33 cellular contexts compared by ENCODE assay signal in the genomic region with DNA sequence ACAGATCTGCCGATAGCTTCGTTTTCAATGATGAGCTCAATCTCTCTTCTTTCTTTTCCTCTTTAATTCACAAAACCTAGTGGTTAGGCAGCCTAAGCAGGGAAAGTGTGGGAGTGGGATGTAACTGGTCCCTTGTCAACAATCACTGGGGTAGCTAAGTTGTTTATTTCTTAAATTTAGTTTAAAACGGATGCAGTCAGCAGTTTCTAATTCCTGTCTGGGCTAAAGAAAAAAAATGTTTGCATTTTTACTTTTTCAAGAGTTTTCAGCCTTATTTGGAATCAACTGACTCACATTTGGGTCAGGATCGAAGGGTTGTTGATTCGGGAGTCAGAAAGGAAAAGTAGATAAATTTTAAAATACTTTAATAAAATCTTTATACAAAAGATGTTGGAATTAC.
"Had no signal": no experiment of that assay in that cellular context is flagged by ENCODE, and none has a peak within 500 bp of the region (broad histone marks: within the 10 kb centered on the region; RNA-seq: fewer than 3 reads in every experiment).

No MANE protein-coding gene starts in this region.

- H3K27ac ChIP-seq: body of pancreas, Peyer's patch, RWPE1, VCaP had no signal

- H3K36me3 Mint-ChIP-seq: activated naive CD4-positive, alpha-beta T cell treated with anti-CD3 and anti-CD28 coated beads, Interleukin-2, amount 50 U/mL, for 24 hours; activated naive CD8-positive, alpha-beta T cell treated with anti-CD3 and anti-CD28 coated beads, Interleukin-2, amount 10 ng/mL, durations not matched to agents 7 days and 5 days; T-cell had no signal

- H3K9me3 Mint-ChIP-seq: activated naive CD4-positive, alpha-beta T cell treated with anti-CD3 and anti-CD28 coated beads, Interleukin-2, amount 50 U/mL, for 24 hours; activated naive CD8-positive, alpha-beta T cell treated with anti-CD3 and anti-CD28 coated beads, Interleukin-2, amount 10 ng/mL, durations not matched to agents 7 days and 5 days; activated T-helper 2 cell treated with anti-CD3 and anti-CD28 coated beads, Interferon-gamma antibody, Interleukin-2, Interleukin-4, amounts not matched to agents 10 μg/mL and 5 μg/mL and 100 μg/mL, durations not matched to agents 14 hours and 24 hours and 36 hours; T-cell had no signal

- H3K36me3 ChIP-seq: breast epithelium, MG63, Peyer's patch had no signal

- H3K9me3 ChIP-seq: body of pancreas, breast epithelium, MG63, Peyer's patch had no signal

- H3K4me1 ChIP-seq: body of pancreas, breast epithelium, Peyer's patch had no signal

- ATAC-seq: activated CD8-positive, alpha-beta T cell treated with anti-CD3 and anti-CD28 coated beads for 36 hours; body of pancreas; PC-3; Right ventricle myocardium inferior; SK-N-SH treated with all-trans-retinoic acid at 6 μM for 48 hours; T-cell had no signal

- H3K4me1 Mint-ChIP-seq: activated naive CD4-positive, alpha-beta T cell treated with anti-CD3 and anti-CD28 coated beads, Interleukin-2, amount 50 U/mL, for 24 hours; activated naive CD8-positive, alpha-beta T cell treated with anti-CD3 and anti-CD28 coated beads, Interleukin-2, amount 10 ng/mL, durations not matched to agents 7 days and 5 days; T-cell had no signal

- H3K27ac Mint-ChIP-seq: activated CD8-positive, alpha-beta T cell treated with anti-CD3 and anti-CD28 coated beads for 36 hours; activated naive CD4-positive, alpha-beta T cell treated with anti-CD3 and anti-CD28 coated beads, Interleukin-2, amount 50 U/mL, for 24 hours; activated naive CD8-positive, alpha-beta T cell treated with anti-CD3 and anti-CD28 coated beads, Interleukin-2, amount 10 ng/mL, durations not matched to agents 7 days and 5 days; activated T-helper 2 cell treated with anti-CD3 and anti-CD28 coated beads, Interferon-gamma antibody, Interleukin-2, Interleukin-4, amounts not matched to agents 10 μg/mL and 5 μg/mL and 100 μg/mL, durations not matched to agents 14 hours and 24 hours and 36 hours; T-cell had no signal

- H3K27me3 ChIP-seq: body of pancreas, breast epithelium, MG63, Peyer's patch had no signal

- DNase-seq: activated CD4-positive, alpha-beta T cell treated with anti-CD3 and anti-CD28 coated beads for 1 hour; activated CD4-positive, alpha-beta T cell treated with anti-CD3 and anti-CD28 coated beads for 48 hours; activated CD4-positive, CD25-positive, alpha-beta regulatory T cell; activated CD8-positive, alpha-beta T cell treated with anti-CD3 and anti-CD28 coated beads for 36 hours; activated gamma-delta T cell; activated naive CD4-positive, alpha-beta T cell treated with Interleukin-2 at 50 U/mL for 16 hours; activated naive CD8-positive, alpha-beta T cell treated with anti-CD3 and anti-CD28 coated beads, Interleukin-2, amount 10 ng/mL, durations not matched to agents 7 days and 5 days; activated T-cell treated with anti-CD3 and anti-CD28 coated beads, Interleukin-2, amount 50 U/mL, for 1 hour; body of pancreas; cerebellar nuclear complex; Kasumi-1; MG63; MV-4-11; NCI-H1092; NCI-H1436 treated with DMSO at 0.1 percent for 48 hours; NCI-H1694 treated with DMSO at 0.1 percent for 48 hours; NCI-H2029; NCI-H345; NCI-H524 treated with DMSO at 0.1 percent for 48 hours; NK-92 treated with Interleukin-12 subunit alpha and Interleukin-12 subunit beta, amount 100 ng/mL, for 24 hours; PC-3; Peyer's patch; SIG-M5; T-cell; T-helper 2 cell; T-helper 9 cell had no signal

- H3K4me3 Mint-ChIP-seq: activated CD8-positive, alpha-beta T cell treated with anti-CD3 and anti-CD28 coated beads for 36 hours; activated naive CD4-positive, alpha-beta T cell treated with anti-CD3 and anti-CD28 coated beads, Interleukin-2, amount 50 U/mL, for 24 hours; activated naive CD8-positive, alpha-beta T cell treated with anti-CD3 and anti-CD28 coated beads, Interleukin-2, amount 10 ng/mL, durations not matched to agents 7 days and 5 days; T-cell had no signal

- H3K27me3 Mint-ChIP-seq: activated CD8-positive, alpha-beta T cell treated with anti-CD3 and anti-CD28 coated beads for 36 hours; activated naive CD8-positive, alpha-beta T cell treated with anti-CD3 and anti-CD28 coated beads, Interleukin-2, amount 10 ng/mL, durations not matched to agents 7 days and 5 days; T-cell had no signal

- H3K4me3 ChIP-seq: body of pancreas, breast epithelium, MG63, Peyer's patch had no signal
